ENCODE assay signal across 22 cellular contexts in genomic region chrX:10589098-10589497, GRCh38. TPM values are rescaled to one million over a fixed set of nuclear protein-coding genes. Genes with fewer than 3 reads are reported as not detected.
A peak's percentile ranks its signal among the peaks of the same experiment; 100 is the strongest.
DNase-seq lines count a peak whose midpoint lies in the region; ATAC-seq, FAIRE-seq and TF ChIP-seq lines count a peak whose summit lies in the region.
"Had no signal": no experiment of that assay in that cellular context is flagged by ENCODE, and none has a peak within 500 bp of the region (broad histone marks: within the 10 kb centered on the region; RNA-seq: fewer than 3 reads in every experiment).

No MANE protein-coding gene starts in this region.

- H3K9me3 Mint-ChIP-seq in mesothelial cell of epicardium = peaks cover 17% of the 10 kb centered on the region
- H3K9me3 Mint-ChIP-seq in type B pancreatic cell = peaks cover 15% of the 10 kb centered on the region

- no peak for TF ChIP-seq POLR2A in HepG2 (IDR thresholded peaks at IDR 0.05; ENCODE audit: insufficient read depth in 1 of 2, low read depth in 2 of 2, low read length in 2 of 2)

- H3K27me3 ChIP-seq in liver (ENCODE audit: control insufficient read depth in 4 of 4, insufficient read depth in 4 of 4, low read length in 3 of 4) = no peaks in the 10 kb centered on the region
- H3K27me3 ChIP-seq in HepG2 (ENCODE audit: control insufficient read depth in 1 of 2, insufficient read depth in 2 of 2, low read length in 2 of 2) = no peaks in the 10 kb centered on the region
- H3K27me3 ChIP-seq in hepatocyte = no peaks in the 10 kb centered on the region
- no peaks in the 10 kb centered on the region for H3K27me3 ChIP-seq in mammary epithelial cell (ENCODE audit: insufficient read depth, low read length)

- no TSS peak for BruUV-seq in HepG2 (replicated peaks; lab: Mats Ljungman, UMichigan)
- no TSS peak for BruUV-seq in mammary epithelial cell (replicated peaks; lab: Mats Ljungman, UMichigan)

- no peak for TF ChIP-seq EP300 in HepG2 (IDR thresholded peaks at IDR 0.05; ENCODE audit: low read depth in 2 of 2, low read length in 2 of 2)
- no peak for TF ChIP-seq EP300 in HepG2 (CRISPR knock-in tag; IDR thresholded peaks at IDR 0.05; ENCODE audit: borderline replicate concordance)

- POLR2A ChIA-PET in HepG2 (lab: Yijun Ruan, JAX) = no interaction called here

- H3K4me3 ChIP-seq in liver (ENCODE audit: low read depth in 1 of 3, low read length in 3 of 3) (no peak overlapping the region), HepG2 (replicated peaks in 1 of 3; ENCODE audit: insufficient read depth in 1 of 3, low read depth in 2 of 3, low read length in 3 of 3) (no peak overlapping the region), hepatocyte (no peak overlapping the region), mammary epithelial cell (replicated peaks in 1 of 3; ENCODE audit: insufficient read depth in 1 of 3, low read depth in 2 of 3, low read length in 3 of 3) (no peak overlapping the region)

- H3K4me2 ChIP-seq in HepG2 (ENCODE audit: low read depth, low read length) (no peak overlapping the region), hepatocyte (peak overlapping the region; percentile 65), mammary epithelial cell (ENCODE audit: insufficient read depth, low read depth, low read length) (no peak overlapping the region)

- peak overlapping the region; percentile 60 to 67 for H3K27ac ChIP-seq in liver (ENCODE audit: low read depth in 1 of 2, low read length in 2 of 2)
- no peak overlapping the region for H3K27ac ChIP-seq in HepG2 (ENCODE audit: extremely low read length, insufficient read depth, low read length)
- peak overlapping the region; percentile 85 for H3K27ac ChIP-seq in hepatocyte
- H3K27ac ChIP-seq in mammary epithelial cell (ENCODE audit: insufficient read depth, low read depth, low read length) = no peak overlapping the region
- H3K27ac ChIP-seq: C4-2B had no signal

- TF ChIP-seq CTCF in liver (IDR thresholded peaks at IDR 0.05; ENCODE audit: low read depth, low read length, missing input control) (no peak), HepG2 (CRISPR knock-in tag; IDR thresholded peaks at IDR 0.05) (no peak), hepatocyte (IDR thresholded peaks at IDR 0.05; ENCODE audit: poor library complexity) (no peak), mesothelial cell of epicardium (IDR thresholded peaks at IDR 0.05; ENCODE audit: unreplicated experiment) (no peak), type B pancreatic cell (conservative IDR thresholded peaks at IDR 0.05) (no peak), mammary epithelial cell (conservative IDR thresholded peaks at IDR 0.05 in 1 of 2, IDR thresholded peaks at IDR 0.05 in 1 of 2; ENCODE audit: extremely low read depth in 1 of 2, insufficient read depth in 1 of 2, low read depth in 1 of 2, low read length in 2 of 2) (no peak)

- peak; percentile 51 to 66 for TF ChIP-seq RAD21 in liver (IDR thresholded peaks at IDR 0.05)
- no peak for TF ChIP-seq RAD21 in HepG2 (CRISPR knock-in tag; IDR thresholded peaks at IDR 0.05)

- intact Hi-C loops in HepG2 (cut with micrococcal nuclease; ENCODE audit: unreplicated experiment) (no loop called here), mammary epithelial cell (cut with micrococcal nuclease) (no loop called here)

- DNase-seq in HepG2 (ENCODE audit: low spot score) = no peak
- DNase-seq in hepatocyte (ENCODE audit: low spot score) = no peak
- no peak for DNase-seq in mesothelial cell of epicardium (ENCODE audit: low spot score in 2 of 2, unreplicated experiment in 2 of 2)
- no peak for DNase-seq in type B pancreatic cell (ENCODE audit: extremely low spot score, unreplicated experiment)
- DNase-seq in NK-92 (lab: John Stamatoyannopoulos, UW; ENCODE audit: unreplicated experiment) = no peak
- no peak for DNase-seq in mammary epithelial cell
- DNase-seq: CD8-positive, alpha-beta memory T cell; DMS53; GDM1; GOT3; NCI-H1694 treated with DMSO at 0.1 percent for 48 hours; NCI-H446 treated with DMSO at 0.1 percent for 48 hours; NCI-H69 had no signal

- H3K36me3 Mint-ChIP-seq in mesothelial cell of epicardium (peaks cover 18% of the 10 kb centered on the region), type B pancreatic cell (peaks cover 16% of the 10 kb centered on the region)

- FAIRE-seq in HepG2 (lab: Jason Lieb, UNC) = no peak
- FAIRE-seq: D721Med, GM18507, HTR-8/SVneo had no signal

- H3K27me3 Mint-ChIP-seq in mesothelial cell of epicardium (ENCODE audit: low read depth) = no peaks in the 10 kb centered on the region
- H3K27me3 Mint-ChIP-seq in type B pancreatic cell = no peaks in the 10 kb centered on the region
- H3K27me3 Mint-ChIP-seq: CD8-positive, alpha-beta memory T cell had no signal

- no peaks in the 10 kb centered on the region for H4K20me1 ChIP-seq in HepG2 (ENCODE audit: insufficient read depth, low read length)
- H4K20me1 ChIP-seq in hepatocyte (ENCODE audit: insufficient read depth, poor library complexity, severe bottlenecking) = no peaks in the 10 kb centered on the region
- no peaks in the 10 kb centered on the region for H4K20me1 ChIP-seq in mammary epithelial cell (ENCODE audit: insufficient read depth, low read length)

- peak overlapping the region; percentile 75 for H3K4me3 Mint-ChIP-seq in mesothelial cell of epicardium
- peak overlapping the region; percentile 82 for H3K4me3 Mint-ChIP-seq in type B pancreatic cell
- H3K4me3 Mint-ChIP-seq: IgD-negative memory B cell had no signal

- H3K9me3 ChIP-seq in liver (ENCODE audit: control insufficient read depth in 4 of 4, low read length in 3 of 4) = no peaks in the 10 kb centered on the region
- no peaks in the 10 kb centered on the region for H3K9me3 ChIP-seq in HepG2 (ENCODE audit: low read length)
- H3K9me3 ChIP-seq in hepatocyte (ENCODE audit: low read depth) = no peaks in the 10 kb centered on the region
- peaks cover 8% of the 10 kb centered on the region for H3K9me3 ChIP-seq in mammary epithelial cell (replicated peaks; ENCODE audit: insufficient read depth, low read length)

- H3K27ac Mint-ChIP-seq in mesothelial cell of epicardium (peak overlapping the region; percentile 97), type B pancreatic cell (peak overlapping the region; percentile 86)
- H3K27ac Mint-ChIP-seq: CD8-positive, alpha-beta memory T cell; IgD-negative memory B cell had no signal

- H3K36me3 ChIP-seq in liver (ENCODE audit: control insufficient read depth in 4 of 4, insufficient read depth in 3 of 4, low read depth in 1 of 4, low read length in 3 of 4) = no peaks in the 10 kb centered on the region
- H3K36me3 ChIP-seq in HepG2 (replicated peaks in 1 of 2; ENCODE audit: control insufficient read depth in 1 of 2, insufficient read depth in 2 of 2, low read length in 2 of 2) = no peaks in the 10 kb centered on the region
- no peaks in the 10 kb centered on the region for H3K36me3 ChIP-seq in hepatocyte (replicated peaks; ENCODE audit: insufficient read depth, low read depth)
- peaks cover 1% of the 10 kb centered on the region for H3K36me3 ChIP-seq in mammary epithelial cell (ENCODE audit: insufficient read depth, low read length)

- in situ Hi-C loops in HepG2 (cut with HindIII; ENCODE audit: extremely low pct_ligation_motif_present, low pct_unique_long_range_greater_than_20kb) (no loop called here), mammary epithelial cell (cut with MboI; ENCODE audit: low sequenced_read_pairs in 2 of 2) (no loop called here)

- CTCF ChIA-PET in HepG2 (lab: Yijun Ruan, JAX; ENCODE audit: low intra/inter-chr PET ratio, low total read pairs) (no interaction called here), mammary epithelial cell (lab: Charles Lee; ENCODE audit: low non-redundant PET) (no interaction called here)

- ATAC-seq in HepG2 (no peak), HG02885 (IDR thresholded peaks at IDR 0.05; ENCODE audit: poor library complexity, unreplicated experiment) (no peak)
- ATAC-seq: HCT116, Panc1 had no signal

- H3K4me1 ChIP-seq in liver (ENCODE audit: control insufficient read depth in 4 of 4, insufficient read depth in 4 of 4, low read length in 3 of 4) = no peaks in the 10 kb centered on the region
- H3K4me1 ChIP-seq in HepG2 (ENCODE audit: insufficient read depth, low read length) = no peaks in the 10 kb centered on the region
- H3K4me1 ChIP-seq in hepatocyte (ENCODE audit: insufficient read depth) = no peaks in the 10 kb centered on the region
- H3K4me1 ChIP-seq in mammary epithelial cell (ENCODE audit: insufficient read depth, low read length) = no peaks in the 10 kb centered on the region

- H2AFZ ChIP-seq in HepG2 (ENCODE audit: low read length) (no peak overlapping the region), hepatocyte (no peak overlapping the region), mammary epithelial cell (ENCODE audit: low read depth, low read length) (no peak overlapping the region)

- WGBS in liver = 47% methylated on average over 6 of the region's 6 CpGs
- 100% methylated on average over 5 of the region's 6 CpGs for WGBS in HepG2 (ENCODE audit: low lambda C conversion rate)
- 77% methylated on average over 6 of the region's 6 CpGs for WGBS in hepatocyte (ENCODE audit: low lambda C conversion rate, missing lambda C conversion rate)
- 80% methylated on average over 6 of the region's 6 CpGs for WGBS in mammary epithelial cell (ENCODE audit: low coverage, missing lambda C conversion rate)

- H3K9ac ChIP-seq in liver (ENCODE audit: low read depth in 1 of 2, low read length in 2 of 2) (peak overlapping the region in 1 of 2 donors; percentile 2), HepG2 (ENCODE audit: insufficient read depth, low read depth, low read length) (no peak overlapping the region), mammary epithelial cell (ENCODE audit: insufficient read depth, low read length) (no peak overlapping the region)

- no peaks in the 10 kb centered on the region for H3K79me2 ChIP-seq in HepG2 (ENCODE audit: insufficient read depth, low read length)
- H3K79me2 ChIP-seq in hepatocyte = peaks cover 37% of the 10 kb centered on the region
- H3K79me2 ChIP-seq in mammary epithelial cell (ENCODE audit: insufficient read depth, low read length) = peaks cover 49% of the 10 kb centered on the region

- no peaks in the 10 kb centered on the region for H3K9me2 ChIP-seq in hepatocyte (replicated peaks; ENCODE audit: insufficient read depth)

- H3K4me1 Mint-ChIP-seq in mesothelial cell of epicardium = peaks cover 41% of the 10 kb centered on the region
- peaks cover 12% of the 10 kb centered on the region for H3K4me1 Mint-ChIP-seq in type B pancreatic cell (ENCODE audit: unreplicated experiment)
- H3K4me1 Mint-ChIP-seq: CD8-positive, alpha-beta memory T cell; IgD-negative memory B cell had no signal

- dilution Hi-C loops in mammary epithelial cell (cut with HindIII; ENCODE audit: low sequenced_read_pairs) = no loop called here

RNA-seq across cellular contexts. Expression of gene MID1, which starts 31.3 kb away (rescaled TPM):
- 1 to 10 TPM; 4.0 to 7.9 TPM for total RNA-seq in liver
- 1 to 10 TPM; 1.8 to 4.4 TPM for polyA plus RNA-seq in liver
- total RNA-seq in HepG2 (2016; rRNA removed; fragmentation: Illumina TruSeq; extraction: Trizol) = 0.86 and 1.2 TPM in 2 replicates
- 1.5 TPM in 2 replicates for total RNA-seq in HepG2 (2016; cell fraction: cytosol; rRNA removed; fragmentation: Illumina TruSeq; extraction: Trizol; ENCODE audit: low read depth)
- 1.00 and 1.2 TPM in 2 replicates for total RNA-seq in HepG2 (2016; cell fraction: insoluble cytoplasmic fraction; rRNA removed; fragmentation: Illumina TruSeq; extraction: Trizol)
- 1.4 and 1.7 TPM in 2 replicates for total RNA-seq in HepG2 (2016; cell fraction: membrane; rRNA removed; fragmentation: Illumina TruSeq; extraction: Trizol)
- total RNA-seq in HepG2 (2016; cell fraction: nucleus; rRNA removed; fragmentation: Illumina TruSeq; extraction: Trizol) = 1.4 TPM in 2 replicates
- 1.1 and 1.2 TPM in 2 replicates for polyA plus RNA-seq in HepG2 (2011; rRNA removed)
- polyA plus RNA-seq in HepG2 (2011; cell fraction: cytosol; rRNA removed) = 0.85 and 1.0 TPM in 2 replicates
- polyA plus RNA-seq in HepG2 (2011; cell fraction: nucleus; rRNA removed) = 2.2 and 2.4 TPM in 2 replicates
- polyA plus RNA-seq in HepG2 (2012) = 1.1 and 1.6 TPM in 2 replicates
- 0.11 and 0.16 TPM in 2 replicates for polyA plus RNA-seq in HepG2 (2016; cell fraction: cytosol; fragmentation: Illumina TruSeq; extraction: Trizol; ENCODE audit: low read depth)
- 0.65 and 0.91 TPM in 2 replicates for polyA plus RNA-seq in HepG2 (2016; cell fraction: insoluble cytoplasmic fraction; fragmentation: Illumina TruSeq; extraction: Trizol; ENCODE audit: low read depth)
- polyA plus RNA-seq in HepG2 (2016; cell fraction: membrane; fragmentation: Illumina TruSeq; extraction: Trizol; ENCODE audit: low read depth) = 0.37 and 0.44 TPM in 2 replicates
- polyA plus RNA-seq in HepG2 (2016; cell fraction: nucleus; fragmentation: Illumina TruSeq; extraction: Trizol; ENCODE audit: insufficient read depth, low read depth) = 1.5 and 2.3 TPM in 2 replicates
- 9.5 and 48.9 TPM in 2 replicates for polyA minus RNA-seq in HepG2 (2011; rRNA and poly(A)+ RNA removed; ENCODE audit: low replicate concordance)
- 1.5 and 1.6 TPM in 2 replicates for polyA minus RNA-seq in HepG2 (2011; cell fraction: cytosol; rRNA and poly(A)+ RNA removed)
- 2.5 and 2.6 TPM in 2 replicates for polyA minus RNA-seq in HepG2 (2011; cell fraction: nucleus; rRNA and poly(A)+ RNA removed)
- 21.1 and 23.0 TPM in 2 replicates for total RNA-seq in hepatocyte
- 21.3 and 25.9 TPM in 2 replicates for polyA plus RNA-seq in hepatocyte
- 48.3 to 52.5 TPM (median 48.8 TPM) in 3 replicates for total RNA-seq in mesothelial cell of epicardium
- 22.4 and 52.7 TPM in 2 replicates for total RNA-seq in type B pancreatic cell (ENCODE audit: low replicate concordance)
- total RNA-seq in mammary epithelial cell = 10 to 100 TPM; 19.5 to 26.5 TPM
- polyA plus RNA-seq in mammary epithelial cell = 15.9 TPM
- 26.2 TPM for polyA minus RNA-seq in mammary epithelial cell
- total RNA-seq: CD8-positive, alpha-beta memory T cell had no signal
- polyA plus RNA-seq: CD8-positive, alpha-beta memory T cell had no signal

Comparison
In these comparisons a context has a peak if more than half of its experiments do, and no peak if none do; other contexts are left out.
1. H3K27ac ChIP-seq: peak in liver (2 of 2) and hepatocyte (single experiment); none in HepG2 (single experiment) and mammary epithelial cell (single experiment).